8 cellular contexts compared by ENCODE assay signal in genomic region chr20:17226410-17227198, GRCh38. TPM values are rescaled to one million over a fixed set of nuclear protein-coding genes. Genes with fewer than 3 reads are reported as not detected.
DNase-seq lines count a peak whose midpoint lies in the region; ATAC-seq and TF ChIP-seq lines count a peak whose summit lies in the region.
"Had no signal": no experiment of that assay in that cellular context is flagged by ENCODE, and none has a peak within 500 bp of the region (broad histone marks: within the 10 kb centered on the region; RNA-seq: fewer than 3 reads in every experiment).

TSS of gene PCSK2 (plus strand) at chr20:17227040. CDS start at chr20:17227306, 266 bp downstream.

- H3K9me3 ChIP-seq in neural cell (ENCODE audit: low read length), result no peaks in the 10 kb centered on the region
- H3K9me3 ChIP-seq in CD8-positive, alpha-beta T cell (ENCODE audit: low read length), result no peaks in the 10 kb centered on the region

- peaks cover 2% of the 10 kb centered on the region for H3K4me1 Mint-ChIP-seq in CD8-positive, alpha-beta T cell (ENCODE audit: low read depth)

- no peaks in the 10 kb centered on the region for H3K4me1 ChIP-seq in CD8-positive, alpha-beta T cell (ENCODE audit: insufficient read depth, low read length)

- H3K27ac Mint-ChIP-seq in CD8-positive, alpha-beta T cell, result no peak within 1 kb of the TSS
- H3K27ac Mint-ChIP-seq: T-helper 1 cell treated with Interleukin-12 subunit alpha and Interleukin-12 subunit beta and Interleukin-4 antibody, amounts not matched to agents 30 μg/mL and 1 μg/mL, for 36 hours had no signal

- H3K27ac ChIP-seq in neural cell (ENCODE audit: low read length), result peak within 1 kb of the TSS; percentile 91
- no peak within 1 kb of the TSS for H3K27ac ChIP-seq in CD8-positive, alpha-beta T cell (ENCODE audit: low read depth, low read length)

- no peak for ATAC-seq in GM21825 (IDR thresholded peaks at IDR 0.05; ENCODE audit: unreplicated experiment)
- no peak for ATAC-seq in GM18873 (IDR thresholded peaks at IDR 0.05; ENCODE audit: low FRiP score, unreplicated experiment)
- ATAC-seq in CD8-positive, alpha-beta T cell, result no peak

- no peaks in the 10 kb centered on the region for H3K36me3 ChIP-seq in neural cell (ENCODE audit: insufficient read depth, low read length)
- no peaks in the 10 kb centered on the region for H3K36me3 ChIP-seq in CD8-positive, alpha-beta T cell (ENCODE audit: insufficient read depth, low read length)

- H3K4me2 ChIP-seq in neural cell (ENCODE audit: low read length), result peak within 1 kb of the TSS; percentile 71

- peak within 1 kb of the TSS; percentile 73 for H2AFZ ChIP-seq in neural cell (ENCODE audit: low read depth, low read length)

- H3K4me3 Mint-ChIP-seq in CD8-positive, alpha-beta T cell, result no peak within 1 kb of the TSS
- H3K4me3 Mint-ChIP-seq: T-helper 1 cell treated with Interleukin-12 subunit alpha and Interleukin-12 subunit beta and Interleukin-4 antibody, amounts not matched to agents 30 μg/mL and 1 μg/mL, for 36 hours had no signal

- peak; percentile 70 for TF ChIP-seq EP300 in neural cell (conservative IDR thresholded peaks at IDR 0.05; ENCODE audit: poor library complexity, severe bottlenecking)

- H3K27me3 Mint-ChIP-seq in CD8-positive, alpha-beta T cell (ENCODE audit: low read depth), result peaks cover 49% of the 10 kb centered on the region

- no peaks in the 10 kb centered on the region for H4K20me1 ChIP-seq in neural cell (ENCODE audit: insufficient read depth)

- H3K27me3 ChIP-seq in neural cell (ENCODE audit: insufficient read depth, low read depth, low read length), result peaks cover 22% of the 10 kb centered on the region
- peaks cover 11% of the 10 kb centered on the region for H3K27me3 ChIP-seq in CD8-positive, alpha-beta T cell (ENCODE audit: insufficient read depth, low read length)

- intact Hi-C loops in CD8-positive, alpha-beta T cell (cut with DNase I, micrococcal nuclease), result no loop called here

- no peaks in the 10 kb centered on the region for H3K36me3 Mint-ChIP-seq in CD8-positive, alpha-beta T cell

- H3K9me3 Mint-ChIP-seq in CD8-positive, alpha-beta T cell, result no peaks in the 10 kb centered on the region
- H3K9me3 Mint-ChIP-seq: T-helper 1 cell treated with Interleukin-12 subunit alpha and Interleukin-12 subunit beta and Interleukin-4 antibody, amounts not matched to agents 30 μg/mL and 1 μg/mL, for 36 hours had no signal

- TF ChIP-seq RAD21 in neural cell (conservative IDR thresholded peaks at IDR 0.05), result peak; percentile 43

- H3K9ac ChIP-seq in neural cell (ENCODE audit: low read length), result peak within 1 kb of the TSS; percentile 94

- H3F3A ChIP-seq in neural cell (ENCODE audit: insufficient read depth, low read length, poor library complexity, severe bottlenecking), result no peaks in the 10 kb centered on the region

- POLR2A ChIA-PET in CD8-positive, alpha-beta T cell (lab: Charles Lee), result interaction anchor here (0.8 kb wide), 1 partner anchor 62 kb away, joined by 3 read pairs; no protein-coding TSS in a partner anchor

- DNase-seq in HuH-7.5 (ENCODE audit: low spot score) (peak; percentile 18), SHP77 (lab: John Stamatoyannopoulos, UW) (peak; percentile 99), fibroblast of the conjunctiva (ENCODE audit: low read depth) (peak; percentile 31)
- DNase-seq in CD8-positive, alpha-beta T cell, result no peak

- TF ChIP-seq CTCF in neural cell (IDR thresholded peaks at IDR 0.05; ENCODE audit: poor library complexity, severe bottlenecking), result peak; percentile 38
- TF ChIP-seq CTCF in CD8-positive, alpha-beta T cell (IDR thresholded peaks at IDR 0.05), result no peak

- peak within 1 kb of the TSS; percentile 78 for H3K4me3 ChIP-seq in neural cell (ENCODE audit: low read length)
- no peak within 1 kb of the TSS for H3K4me3 ChIP-seq in CD8-positive, alpha-beta T cell (ENCODE audit: low read depth, low read length)

- H3K79me2 ChIP-seq in neural cell (replicated peaks; ENCODE audit: insufficient read depth, low read length), result peaks cover 31% of the 10 kb centered on the region

- CTCF ChIA-PET in CD8-positive, alpha-beta T cell (lab: Charles Lee), result no interaction called here

- no peaks in the 10 kb centered on the region for H3K9me2 ChIP-seq in neural cell (ENCODE audit: insufficient read depth, low read length)

TF ChIP-seq in neural cell, 6 proteins besides CTCF, POLR2A, EP300 and RAD21:
- TF ChIP-seq SMC3 (conservative IDR thresholded peaks at IDR 0.05; ENCODE audit: poor library complexity) (peak; percentile 32), EZH2 (IDR thresholded peaks at IDR 0.05; ENCODE audit: borderline replicate concordance, insufficient read depth, low read length, poor library complexity, severe bottlenecking) (no peak), REST (IDR thresholded peaks at IDR 0.05; ENCODE audit: borderline replicate concordance) (peak; percentile 97), TAF1 (IDR thresholded peaks at IDR 0.05; ENCODE audit: low read depth) (peak; percentile 82), POLR2AphosphoS5 (IDR thresholded peaks at IDR 0.05) (peak; percentile 84), MXI1 (conservative IDR thresholded peaks at IDR 0.05; ENCODE audit: poor library complexity, severe bottlenecking) (no peak)

RNA-seq across cellular contexts. Expression of gene PCSK2, which starts in this region (rescaled TPM):
- polyA plus RNA-seq in neural cell, result 27.9 and 29.8 TPM in 2 replicates
- polyA minus RNA-seq in neural cell, result 44.6 and 50.2 TPM in 2 replicates
- total RNA-seq in CD8-positive, alpha-beta T cell, result not detected

Comparison
In these comparisons a context has a peak if more than half of its experiments do, and no peak if none do; other contexts are left out.
1. DNase-seq: peak in HuH-7.5 (single experiment), SHP77 (2 of 2) and fibroblast of the conjunctiva (single experiment); none in CD8-positive, alpha-beta T cell (0 of 7).